11 cellular contexts compared by ENCODE assay signal in genomic region chr6:137311940-137312339, GRCh38.
"Had no signal": no experiment of that assay in that cellular context is flagged by ENCODE, and none has a peak within 500 bp of the region (broad histone marks: within the 10 kb centered on the region; RNA-seq: fewer than 3 reads in every experiment).

No MANE protein-coding gene starts in this region.

- H3K9ac ChIP-seq: GM23248 had no signal

- FAIRE-seq: H1, H54 had no signal

- H3K36me3 ChIP-seq: HAP-1 had no signal

- H3K4me3 ChIP-seq: GM23248, GM23338, HAP-1 had no signal

- H3K9me3 ChIP-seq: HAP-1 had no signal

- ATAC-seq: GM23338, HCT116 had no signal

- H3K4me3 Mint-ChIP-seq: GM23338, H9, HFFc6 had no signal

- DNase-seq: GM23248, GOT3, H7, H9, HCEC 1CT, HFFc6 had no signal

- H3K4me2 ChIP-seq: GM23338 had no signal

- H3K27ac ChIP-seq: GM23248 had no signal

- H3K9me3 Mint-ChIP-seq: GM23338, H9, HFFc6 had no signal

- H3K27ac Mint-ChIP-seq: GM23338, H9, HFFc6 had no signal

- H2AFZ ChIP-seq: GM23248, GM23338 had no signal
